In the genomic region with DNA sequence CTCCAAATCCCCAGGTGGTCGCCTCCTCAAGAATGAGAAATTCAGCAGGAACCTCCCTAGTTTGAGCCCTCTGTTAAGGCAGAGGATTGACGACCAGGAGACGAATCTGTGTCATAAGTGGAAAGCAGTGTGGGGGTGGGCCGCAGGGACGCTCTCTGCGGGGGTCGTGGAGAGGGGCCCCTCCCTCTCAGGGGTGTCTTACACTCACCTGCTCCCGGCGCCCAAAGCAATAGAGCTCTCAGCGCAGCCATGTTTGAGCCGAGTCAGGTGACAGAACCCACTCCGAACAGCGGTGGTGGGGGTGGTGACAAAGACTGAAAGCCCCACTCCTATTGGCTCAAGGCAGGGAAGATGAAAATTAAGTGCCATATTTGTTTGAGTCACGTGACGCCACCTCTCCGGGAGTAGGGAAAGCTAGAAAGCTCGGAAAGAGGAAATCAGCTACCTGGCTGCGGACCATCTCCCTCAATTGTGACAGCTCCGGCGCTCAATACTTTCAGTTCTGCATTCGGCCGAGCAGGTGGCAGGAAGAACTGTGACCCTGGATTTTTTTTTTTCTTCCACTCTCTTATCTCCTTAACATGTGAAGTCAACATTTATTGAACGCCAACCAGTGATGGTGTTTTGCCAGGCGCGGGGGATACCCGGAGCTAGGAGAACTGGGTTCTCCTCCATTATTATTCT, we compare ENCODE assay signal across 1 cellular context.
TF ChIP-seq lines count a peak whose summit lies in the region.

A gene (minus strand): TSS at position 265 of the 684 bp plus-strand sequence. CDS start 627 bp downstream, outside the sequence.

TF ChIP-seq in HepG2, 621 proteins besides CTCF, POLR2A, EP300 and RAD21 (continued from another document and continues in another):
- TF ChIP-seq, protein P1, sequence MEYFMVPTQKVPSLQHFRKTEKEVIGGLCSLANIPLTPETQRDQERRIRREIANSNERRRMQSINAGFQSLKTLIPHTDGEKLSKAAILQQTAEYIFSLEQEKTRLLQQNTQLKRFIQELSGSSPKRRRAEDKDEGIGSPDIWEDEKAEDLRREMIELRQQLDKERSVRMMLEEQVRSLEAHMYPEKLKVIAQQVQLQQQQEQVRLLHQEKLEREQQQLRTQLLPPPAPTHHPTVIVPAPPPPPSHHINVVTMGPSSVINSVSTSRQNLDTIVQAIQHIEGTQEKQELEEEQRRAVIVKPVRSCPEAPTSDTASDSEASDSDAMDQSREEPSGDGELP (IDR thresholded peaks at IDR 0.05; ENCODE audit: borderline replicate concordance, low read depth), result peak; percentile 71; the same call in 1 of the 2 replicates
- TF ChIP-seq SMARCC2 (IDR thresholded peaks at IDR 0.05) (no peak), AKAP8 (CRISPR knock-in tag; IDR thresholded peaks at IDR 0.05) (no peak), NFE2L1 (CRISPR knock-in tag; IDR thresholded peaks at IDR 0.05; ENCODE audit: borderline replicate concordance) (no peak), GATA4 (IDR thresholded peaks at IDR 0.05; ENCODE audit: borderline replicate concordance, low read depth) (no peak), GPN1 (CRISPR knock-in tag; IDR thresholded peaks at IDR 0.05; ENCODE audit: borderline replicate concordance) (no peak), ZNF616 (CRISPR knock-in tag; IDR thresholded peaks at IDR 0.05; ENCODE audit: low read depth) (no peak), HDAC2 (CRISPR knock-in tag; IDR thresholded peaks at IDR 0.05) (peak; percentile 62; the same call in 1 of the 2 replicates), ZNF614 (CRISPR knock-in tag; IDR thresholded peaks at IDR 0.05; ENCODE audit: borderline replicate concordance) (0 out of 2 replicates have a peak, but pooled peaks have one; percentile 32), ARHGAP35 (CRISPR knock-in tag; IDR thresholded peaks at IDR 0.05; ENCODE audit: borderline replicate concordance) (no peak; the same call in 1 of the 2 replicates), ZEB1 (IDR thresholded peaks at IDR 0.05; ENCODE audit: insufficient replicate concordance, low read depth) (peak; percentile 22), NR1H2 (CRISPR knock-in tag; IDR thresholded peaks at IDR 0.05; ENCODE audit: borderline replicate concordance, low read depth) (no peak), ZNF619 (CRISPR knock-in tag; IDR thresholded peaks at IDR 0.05) (no peak), KMT2B (CRISPR knock-in tag; IDR thresholded peaks at IDR 0.05) (peak; percentile 85), ZNF33A (CRISPR knock-in tag; IDR thresholded peaks at IDR 0.05; ENCODE audit: borderline replicate concordance) (no peak), RBFOX2 (IDR thresholded peaks at IDR 0.05; ENCODE audit: low read depth, low read length) (peak; percentile 41; the same call in 1 of the 2 replicates), RFXAP (CRISPR knock-in tag; IDR thresholded peaks at IDR 0.05; ENCODE audit: borderline replicate concordance) (0 out of 2 replicates have a peak, but pooled peaks have one; percentile 72), ZNF253 (CRISPR knock-in tag; IDR thresholded peaks at IDR 0.05; ENCODE audit: borderline replicate concordance) (no peak), HOXD1 (CRISPR knock-in tag; IDR thresholded peaks at IDR 0.05) (no peak), NBN (conservative IDR thresholded peaks at IDR 0.05) (no peak), JDP2 (CRISPR knock-in tag; IDR thresholded peaks at IDR 0.05; ENCODE audit: borderline replicate concordance) (no peak), TAF1 (CRISPR knock-in tag; IDR thresholded peaks at IDR 0.05) (peak; percentile 69; the same call in 1 of the 2 replicates), ARNT (IDR thresholded peaks at IDR 0.05) (no peak), ZNF652 (CRISPR knock-in tag; IDR thresholded peaks at IDR 0.05; ENCODE audit: borderline replicate concordance, low read depth) (no peak), CC2D1A (CRISPR knock-in tag; IDR thresholded peaks at IDR 0.05) (no peak), BRCA1 (CRISPR knock-in tag; IDR thresholded peaks at IDR 0.05) (no peak), YEATS4 (CRISPR knock-in tag; IDR thresholded peaks at IDR 0.05; ENCODE audit: borderline replicate concordance) (peak; percentile 45; the same call in 1 of the 2 replicates), RXRB (CRISPR knock-in tag; IDR thresholded peaks at IDR 0.05; ENCODE audit: borderline replicate concordance) (peak; percentile 13; the same call in 1 of the 2 replicates), ZNF670 (CRISPR knock-in tag; IDR thresholded peaks at IDR 0.05; ENCODE audit: borderline replicate concordance) (no peak), MYNN (CRISPR knock-in tag; IDR thresholded peaks at IDR 0.05; ENCODE audit: low read depth) (no peak), ZNF564 (CRISPR knock-in tag; IDR thresholded peaks at IDR 0.05) (no peak), MBD4 (IDR thresholded peaks at IDR 0.05; ENCODE audit: borderline replicate concordance, low read length) (no peak), MEIS1 (CRISPR knock-in tag; IDR thresholded peaks at IDR 0.05; ENCODE audit: borderline replicate concordance) (no peak; the same call in 1 of the 2 replicates), STAT5B (CRISPR knock-in tag; IDR thresholded peaks at IDR 0.05) (no peak)
- TF ChIP-seq, protein P2, sequence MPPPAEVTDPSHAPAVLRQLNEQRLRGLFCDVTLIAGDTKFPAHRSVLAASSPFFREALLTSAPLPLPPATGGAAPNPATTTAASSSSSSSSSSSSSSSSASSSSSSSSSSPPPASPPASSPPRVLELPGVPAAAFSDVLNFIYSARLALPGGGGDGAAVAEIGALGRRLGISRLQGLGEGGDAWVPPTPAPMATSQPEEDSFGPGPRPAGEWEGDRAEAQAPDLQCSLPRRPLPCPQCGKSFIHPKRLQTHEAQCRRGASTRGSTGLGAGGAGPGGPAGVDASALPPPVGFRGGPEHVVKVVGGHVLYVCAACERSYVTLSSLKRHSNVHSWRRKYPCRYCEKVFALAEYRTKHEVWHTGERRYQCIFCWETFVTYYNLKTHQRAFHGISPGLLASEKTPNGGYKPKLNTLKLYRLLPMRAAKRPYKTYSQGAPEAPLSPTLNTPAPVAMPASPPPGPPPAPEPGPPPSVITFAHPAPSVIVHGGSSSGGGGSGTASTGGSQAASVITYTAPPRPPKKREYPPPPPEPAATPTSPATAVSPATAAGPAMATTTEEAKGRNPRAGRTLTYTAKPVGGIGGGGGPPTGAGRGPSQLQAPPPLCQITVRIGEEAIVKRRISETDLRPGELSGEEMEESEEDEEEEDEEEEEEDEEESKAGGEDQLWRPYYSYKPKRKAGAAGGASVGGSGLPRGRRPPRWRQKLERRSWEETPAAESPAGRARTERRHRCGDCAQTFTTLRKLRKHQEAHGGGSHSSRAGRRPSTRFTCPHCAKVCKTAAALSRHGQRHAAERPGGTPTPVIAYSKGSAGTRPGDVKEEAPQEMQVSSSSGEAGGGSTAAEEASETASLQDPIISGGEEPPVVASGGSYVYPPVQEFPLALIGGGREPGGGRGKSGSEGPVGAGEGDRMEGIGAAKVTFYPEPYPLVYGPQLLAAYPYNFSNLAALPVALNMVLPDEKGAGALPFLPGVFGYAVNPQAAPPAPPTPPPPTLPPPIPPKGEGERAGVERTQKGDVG (CRISPR knock-in tag; IDR thresholded peaks at IDR 0.05; ENCODE audit: borderline replicate concordance), result no peak
- TF ChIP-seq, protein P3, sequence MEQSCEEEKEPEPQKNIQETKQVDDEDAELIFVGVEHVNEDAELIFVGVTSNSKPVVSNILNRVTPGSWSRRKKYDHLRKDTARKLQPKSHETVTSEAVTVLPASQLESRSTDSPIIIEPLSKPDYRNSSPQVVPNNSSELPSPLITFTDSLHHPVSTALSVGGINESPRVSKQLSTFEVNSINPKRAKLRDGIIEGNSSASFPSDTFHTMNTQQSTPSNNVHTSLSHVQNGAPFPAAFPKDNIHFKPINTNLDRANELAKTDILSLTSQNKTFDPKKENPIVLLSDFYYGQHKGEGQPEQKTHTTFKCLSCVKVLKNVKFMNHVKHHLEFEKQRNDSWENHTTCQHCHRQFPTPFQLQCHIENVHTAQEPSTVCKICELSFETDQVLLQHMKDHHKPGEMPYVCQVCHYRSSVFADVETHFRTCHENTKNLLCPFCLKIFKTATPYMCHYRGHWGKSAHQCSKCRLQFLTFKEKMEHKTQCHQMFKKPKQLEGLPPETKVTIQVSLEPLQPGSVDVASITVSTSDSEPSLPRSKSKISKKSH (CRISPR knock-in tag; IDR thresholded peaks at IDR 0.05; ENCODE audit: borderline replicate concordance), result no peak
- TF ChIP-seq, protein P4, sequence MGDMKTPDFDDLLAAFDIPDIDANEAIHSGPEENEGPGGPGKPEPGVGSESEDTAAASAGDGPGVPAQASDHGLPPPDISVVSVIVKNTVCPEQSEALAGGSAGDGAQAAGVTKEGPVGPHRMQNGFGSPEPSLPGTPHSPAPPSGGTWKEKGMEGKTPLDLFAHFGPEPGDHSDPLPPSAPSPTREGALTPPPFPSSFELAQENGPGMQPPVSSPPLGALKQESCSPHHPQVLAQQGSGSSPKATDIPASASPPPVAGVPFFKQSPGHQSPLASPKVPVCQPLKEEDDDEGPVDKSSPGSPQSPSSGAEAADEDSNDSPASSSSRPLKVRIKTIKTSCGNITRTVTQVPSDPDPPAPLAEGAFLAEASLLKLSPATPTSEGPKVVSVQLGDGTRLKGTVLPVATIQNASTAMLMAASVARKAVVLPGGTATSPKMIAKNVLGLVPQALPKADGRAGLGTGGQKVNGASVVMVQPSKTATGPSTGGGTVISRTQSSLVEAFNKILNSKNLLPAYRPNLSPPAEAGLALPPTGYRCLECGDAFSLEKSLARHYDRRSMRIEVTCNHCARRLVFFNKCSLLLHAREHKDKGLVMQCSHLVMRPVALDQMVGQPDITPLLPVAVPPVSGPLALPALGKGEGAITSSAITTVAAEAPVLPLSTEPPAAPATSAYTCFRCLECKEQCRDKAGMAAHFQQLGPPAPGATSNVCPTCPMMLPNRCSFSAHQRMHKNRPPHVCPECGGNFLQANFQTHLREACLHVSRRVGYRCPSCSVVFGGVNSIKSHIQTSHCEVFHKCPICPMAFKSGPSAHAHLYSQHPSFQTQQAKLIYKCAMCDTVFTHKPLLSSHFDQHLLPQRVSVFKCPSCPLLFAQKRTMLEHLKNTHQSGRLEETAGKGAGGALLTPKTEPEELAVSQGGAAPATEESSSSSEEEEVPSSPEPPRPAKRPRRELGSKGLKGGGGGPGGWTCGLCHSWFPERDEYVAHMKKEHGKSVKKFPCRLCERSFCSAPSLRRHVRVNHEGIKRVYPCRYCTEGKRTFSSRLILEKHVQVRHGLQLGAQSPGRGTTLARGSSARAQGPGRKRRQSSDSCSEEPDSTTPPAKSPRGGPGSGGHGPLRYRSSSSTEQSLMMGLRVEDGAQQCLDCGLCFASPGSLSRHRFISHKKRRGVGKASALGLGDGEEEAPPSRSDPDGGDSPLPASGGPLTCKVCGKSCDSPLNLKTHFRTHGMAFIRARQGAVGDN (CRISPR knock-in tag; IDR thresholded peaks at IDR 0.05), result peak; percentile 51
- TF ChIP-seq, protein P5, sequence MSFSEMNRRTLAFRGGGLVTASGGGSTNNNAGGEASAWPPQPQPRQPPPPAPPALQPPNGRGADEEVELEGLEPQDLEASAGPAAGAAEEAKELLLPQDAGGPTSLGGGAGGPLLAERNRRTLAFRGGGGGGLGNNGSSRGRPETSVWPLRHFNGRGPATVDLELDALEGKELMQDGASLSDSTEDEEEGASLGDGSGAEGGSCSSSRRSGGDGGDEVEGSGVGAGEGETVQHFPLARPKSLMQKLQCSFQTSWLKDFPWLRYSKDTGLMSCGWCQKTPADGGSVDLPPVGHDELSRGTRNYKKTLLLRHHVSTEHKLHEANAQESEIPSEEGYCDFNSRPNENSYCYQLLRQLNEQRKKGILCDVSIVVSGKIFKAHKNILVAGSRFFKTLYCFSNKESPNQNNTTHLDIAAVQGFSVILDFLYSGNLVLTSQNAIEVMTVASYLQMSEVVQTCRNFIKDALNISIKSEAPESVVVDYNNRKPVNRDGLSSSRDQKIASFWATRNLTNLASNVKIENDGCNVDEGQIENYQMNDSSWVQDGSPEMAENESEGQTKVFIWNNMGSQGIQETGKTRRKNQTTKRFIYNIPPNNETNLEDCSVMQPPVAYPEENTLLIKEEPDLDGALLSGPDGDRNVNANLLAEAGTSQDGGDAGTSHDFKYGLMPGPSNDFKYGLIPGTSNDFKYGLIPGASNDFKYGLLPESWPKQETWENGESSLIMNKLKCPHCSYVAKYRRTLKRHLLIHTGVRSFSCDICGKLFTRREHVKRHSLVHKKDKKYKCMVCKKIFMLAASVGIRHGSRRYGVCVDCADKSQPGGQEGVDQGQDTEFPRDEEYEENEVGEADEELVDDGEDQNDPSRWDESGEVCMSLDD (CRISPR knock-in tag; IDR thresholded peaks at IDR 0.05; ENCODE audit: borderline replicate concordance), result no peak
- TF ChIP-seq, protein P6, sequence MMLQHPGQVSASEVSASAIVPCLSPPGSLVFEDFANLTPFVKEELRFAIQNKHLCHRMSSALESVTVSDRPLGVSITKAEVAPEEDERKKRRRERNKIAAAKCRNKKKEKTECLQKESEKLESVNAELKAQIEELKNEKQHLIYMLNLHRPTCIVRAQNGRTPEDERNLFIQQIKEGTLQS (CRISPR knock-in tag; IDR thresholded peaks at IDR 0.05), result no peak
- TF ChIP-seq, protein P7, sequence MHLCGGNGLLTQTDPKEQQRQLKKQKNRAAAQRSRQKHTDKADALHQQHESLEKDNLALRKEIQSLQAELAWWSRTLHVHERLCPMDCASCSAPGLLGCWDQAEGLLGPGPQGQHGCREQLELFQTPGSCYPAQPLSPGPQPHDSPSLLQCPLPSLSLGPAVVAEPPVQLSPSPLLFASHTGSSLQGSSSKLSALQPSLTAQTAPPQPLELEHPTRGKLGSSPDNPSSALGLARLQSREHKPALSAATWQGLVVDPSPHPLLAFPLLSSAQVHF (CRISPR knock-in tag; IDR thresholded peaks at IDR 0.05), result no peak
- TF ChIP-seq, protein P8, sequence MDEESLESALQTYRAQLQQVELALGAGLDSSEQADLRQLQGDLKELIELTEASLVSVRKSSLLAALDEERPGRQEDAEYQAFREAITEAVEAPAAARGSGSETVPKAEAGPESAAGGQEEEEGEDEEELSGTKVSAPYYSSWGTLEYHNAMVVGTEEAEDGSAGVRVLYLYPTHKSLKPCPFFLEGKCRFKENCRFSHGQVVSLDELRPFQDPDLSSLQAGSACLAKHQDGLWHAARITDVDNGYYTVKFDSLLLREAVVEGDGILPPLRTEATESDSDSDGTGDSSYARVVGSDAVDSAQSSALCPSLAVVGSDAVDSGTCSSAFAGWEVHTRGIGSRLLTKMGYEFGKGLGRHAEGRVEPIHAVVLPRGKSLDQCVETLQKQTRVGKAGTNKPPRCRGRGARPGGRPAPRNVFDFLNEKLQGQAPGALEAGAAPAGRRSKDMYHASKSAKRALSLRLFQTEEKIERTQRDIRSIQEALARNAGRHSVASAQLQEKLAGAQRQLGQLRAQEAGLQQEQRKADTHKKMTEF (CRISPR knock-in tag; IDR thresholded peaks at IDR 0.05), result peak; percentile 73
- TF ChIP-seq, protein P9, sequence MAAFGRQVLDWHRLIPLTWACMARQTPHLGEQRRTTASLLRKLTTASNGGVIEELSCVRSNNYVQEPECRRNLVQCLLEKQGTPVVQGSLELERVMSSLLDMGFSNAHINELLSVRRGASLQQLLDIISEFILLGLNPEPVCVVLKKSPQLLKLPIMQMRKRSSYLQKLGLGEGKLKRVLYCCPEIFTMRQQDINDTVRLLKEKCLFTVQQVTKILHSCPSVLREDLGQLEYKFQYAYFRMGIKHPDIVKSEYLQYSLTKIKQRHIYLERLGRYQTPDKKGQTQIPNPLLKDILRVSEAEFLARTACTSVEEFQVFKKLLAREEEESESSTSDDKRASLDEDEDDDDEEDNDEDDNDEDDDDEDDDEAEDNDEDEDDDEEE (CRISPR knock-in tag; IDR thresholded peaks at IDR 0.05), result no peak
- TF ChIP-seq, protein P10, sequence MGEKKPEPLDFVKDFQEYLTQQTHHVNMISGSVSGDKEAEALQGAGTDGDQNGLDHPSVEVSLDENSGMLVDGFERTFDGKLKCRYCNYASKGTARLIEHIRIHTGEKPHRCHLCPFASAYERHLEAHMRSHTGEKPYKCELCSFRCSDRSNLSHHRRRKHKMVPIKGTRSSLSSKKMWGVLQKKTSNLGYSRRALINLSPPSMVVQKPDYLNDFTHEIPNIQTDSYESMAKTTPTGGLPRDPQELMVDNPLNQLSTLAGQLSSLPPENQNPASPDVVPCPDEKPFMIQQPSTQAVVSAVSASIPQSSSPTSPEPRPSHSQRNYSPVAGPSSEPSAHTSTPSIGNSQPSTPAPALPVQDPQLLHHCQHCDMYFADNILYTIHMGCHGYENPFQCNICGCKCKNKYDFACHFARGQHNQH (CRISPR knock-in tag; IDR thresholded peaks at IDR 0.05), result 0 out of 2 replicates have a peak, but pooled peaks have one; percentile 17
